In the genomic region with DNA sequence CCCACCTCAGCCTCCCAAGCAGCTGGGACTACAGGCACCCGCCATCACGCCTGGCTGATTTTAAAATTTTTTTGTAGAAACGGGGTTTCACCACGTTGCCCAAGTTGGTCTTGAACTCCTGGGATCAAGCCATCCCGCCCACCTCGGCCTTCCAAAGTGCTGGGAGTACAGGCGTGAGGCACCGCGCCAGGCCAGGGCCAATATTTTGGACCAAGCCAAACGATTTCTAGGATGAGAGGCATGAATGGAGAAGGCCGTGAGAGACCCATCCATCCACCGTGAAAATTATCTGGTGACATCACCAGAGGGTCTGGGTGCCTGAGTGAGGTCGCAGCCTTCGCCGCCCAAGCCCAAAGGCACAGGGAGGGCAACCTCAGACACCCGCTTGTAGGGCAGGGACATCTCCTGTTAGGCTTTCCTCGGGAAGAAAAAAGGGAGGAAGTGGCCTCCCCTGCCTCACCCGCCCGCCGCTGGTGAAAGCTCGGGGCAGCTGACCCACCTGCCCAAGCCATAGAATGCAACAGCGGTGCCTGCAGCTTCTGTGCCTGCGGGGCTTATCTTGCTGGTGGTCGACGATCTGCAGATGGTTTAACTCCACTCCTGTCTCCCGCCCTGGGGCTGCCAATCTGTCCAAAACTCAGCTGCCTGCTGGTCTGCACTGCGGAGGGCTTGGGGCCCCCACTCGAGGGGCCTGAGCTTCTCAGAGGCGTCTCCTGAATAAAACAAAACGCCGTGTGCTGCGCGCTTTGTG, we compare ENCODE assay signal across 14 cellular contexts.
A peak's percentile ranks its signal among the peaks of the same experiment; 100 is the strongest.
DNase-seq lines count a peak whose midpoint lies in the region; ATAC-seq and TF ChIP-seq lines count a peak whose summit lies in the region.
"Had no signal": no experiment of that assay in that cellular context is flagged by ENCODE, and none has a peak within 500 bp of the region (broad histone marks: within the 10 kb centered on the region; RNA-seq: fewer than 3 reads in every experiment).

No MANE protein-coding gene starts in this region.

- no peak overlapping the region for H2BK120ac ChIP-seq in neuronal stem cell (ENCODE audit: low read depth, low read length)

- no peak for TF ChIP-seq POLR2A in testis (IDR thresholded peaks at IDR 0.05)

- no peak overlapping the region for H3K4me2 ChIP-seq in neuronal stem cell (ENCODE audit: insufficient read depth, low read length, poor library complexity, severe bottlenecking)
- H3K4me2 ChIP-seq: BLaER1 had no signal

- H3K9me3 ChIP-seq in neuronal stem cell (replicated peaks in 1 of 2; ENCODE audit: control insufficient read depth in 2 of 2, insufficient read depth in 1 of 2, low read depth in 1 of 2, low read length in 2 of 2): peaks cover 6 to 15% of the 10 kb centered on the region in 2 donors
- no peaks in the 10 kb centered on the region for H3K9me3 ChIP-seq in testis

- H3K27me3 ChIP-seq in neuronal stem cell (ENCODE audit: control insufficient read depth in 3 of 3, insufficient read depth in 3 of 3, low read depth in 1 of 3, low read length in 3 of 3) (no peaks in the 10 kb centered on the region), testis (no peaks in the 10 kb centered on the region)
- H3K27me3 ChIP-seq: BLaER1 had no signal

- peaks cover 21% of the 10 kb centered on the region for H3K36me3 Mint-ChIP-seq in activated naive CD8-positive, alpha-beta T cell treated with anti-CD3 and anti-CD28 coated beads, Interleukin-2, amount 50 U/mL, for 24 hours (ENCODE audit: low read depth)

- no peak overlapping the region for H3K18ac ChIP-seq in neuronal stem cell (ENCODE audit: low read length)

- peak overlapping the region; percentile 47 for H3K23ac ChIP-seq in neuronal stem cell (ENCODE audit: low read depth, low read length, poor library complexity)

- no peak overlapping the region for H3K9ac ChIP-seq in neuronal stem cell (ENCODE audit: low read depth, low read length, poor library complexity)
- H3K9ac ChIP-seq: BLaER1 had no signal

- H3K27me3 Mint-ChIP-seq in activated naive CD8-positive, alpha-beta T cell treated with anti-CD3 and anti-CD28 coated beads, Interleukin-2, amount 50 U/mL, for 24 hours: no peaks in the 10 kb centered on the region

- no peak overlapping the region for H2BK15ac ChIP-seq in neuronal stem cell (ENCODE audit: low read length)

- no peaks in the 10 kb centered on the region for H3K4me1 ChIP-seq in neuronal stem cell (ENCODE audit: control insufficient read depth in 2 of 2, insufficient read depth in 1 of 2, low read depth in 1 of 2, low read length in 2 of 2)
- H3K4me1 ChIP-seq in testis: peaks cover 28% of the 10 kb centered on the region
- H3K4me1 ChIP-seq: BLaER1 had no signal

- no peak overlapping the region for H4K91ac ChIP-seq in neuronal stem cell (ENCODE audit: low read depth, low read length, poor library complexity)

- peaks cover 2% of the 10 kb centered on the region for H3K79me1 ChIP-seq in neuronal stem cell (ENCODE audit: low read depth, low read length)

- H3K27ac Mint-ChIP-seq in activated naive CD8-positive, alpha-beta T cell treated with anti-CD3 and anti-CD28 coated beads, Interleukin-2, amount 50 U/mL, for 24 hours: no peak overlapping the region

- H2BK12ac ChIP-seq in neuronal stem cell (ENCODE audit: low read length): no peak overlapping the region

- H3K4me3 ChIP-seq in neuronal stem cell (ENCODE audit: low read length in 2 of 2) (no peak overlapping the region), testis (peak overlapping the region in 1 of 2 donors; percentile 15)
- H3K4me3 ChIP-seq: BLaER1 had no signal

- peaks cover 20% of the 10 kb centered on the region for H3K9me3 Mint-ChIP-seq in activated naive CD8-positive, alpha-beta T cell treated with anti-CD3 and anti-CD28 coated beads, Interleukin-2, amount 50 U/mL, for 24 hours

- H3K4me1 Mint-ChIP-seq in activated naive CD8-positive, alpha-beta T cell treated with anti-CD3 and anti-CD28 coated beads, Interleukin-2, amount 50 U/mL, for 24 hours: peaks cover 18% of the 10 kb centered on the region

- H2BK5ac ChIP-seq in neuronal stem cell (ENCODE audit: low read length): no peak overlapping the region

- H3K36me3 ChIP-seq in neuronal stem cell (replicated peaks in 1 of 2; ENCODE audit: control insufficient read depth in 2 of 2, insufficient read depth in 2 of 2, low read length in 2 of 2) (peaks cover 0 to 5% of the 10 kb centered on the region in 2 donors), testis (ENCODE audit: low read depth, missing control alignments) (no peaks in the 10 kb centered on the region)

- no peak overlapping the region for H4K8ac ChIP-seq in neuronal stem cell (ENCODE audit: low read depth, low read length)

- H3K27ac ChIP-seq in angular gyrus (ENCODE audit: low read depth, low read length): peak overlapping the region; percentile 2
- H3K27ac ChIP-seq in neuronal stem cell (replicated peaks; ENCODE audit: low read length): no peak overlapping the region
- H3K27ac ChIP-seq in testis: peak overlapping the region; percentile 65 to 82
- H3K27ac ChIP-seq: BLaER1 had no signal

- no peak for TF ChIP-seq CTCF in testis (IDR thresholded peaks at IDR 0.05)

- H3K4me3 Mint-ChIP-seq in activated naive CD8-positive, alpha-beta T cell treated with anti-CD3 and anti-CD28 coated beads, Interleukin-2, amount 50 U/mL, for 24 hours: no peak overlapping the region
- H3K4me3 Mint-ChIP-seq: CD8-positive, alpha-beta T cell had no signal

- no peak for ATAC-seq in HG03139 (IDR thresholded peaks at IDR 0.05; ENCODE audit: unreplicated experiment)
- ATAC-seq in activated naive CD8-positive, alpha-beta T cell treated with anti-CD3 and anti-CD28 coated beads, Interleukin-2, amount 50 U/mL, for 24 hours: no peak
- ATAC-seq: CD8-positive, alpha-beta T cell had no signal

- DNase-seq in ELF-1 (ENCODE audit: low read depth, low spot score) (peak; percentile 32), neuronal stem cell (ENCODE audit: low spot score) (no peak), testis (peak; percentile 24), NCI-H1048 (lab: John Stamatoyannopoulos, UW) (no peak)
- no peak for DNase-seq in activated naive CD8-positive, alpha-beta T cell treated with anti-CD3 and anti-CD28 coated beads, Interleukin-2, amount 50 U/mL, for 24 hours
- DNase-seq: 8988T; Calu3; CD8-positive, alpha-beta T cell; DMS79 treated with DMSO at 0.1 percent for 48 hours; HCEC 1CT; IMR-90 had no signal

- H2AFZ ChIP-seq in neuronal stem cell (ENCODE audit: low read length): no peak overlapping the region

- no CpG with 5 or more reads among the region's 33 CpGs for WGBS in neuronal stem cell (ENCODE audit: extremely low coverage in 2 of 2, insufficient read length in 2 of 2, insufficient replicate concordance in 1 of 2), 2 donors
- 35 to 43% methylated on average over 31 to 33 of the region's 33 CpGs for WGBS in testis, 2 donors

- peak overlapping the region; percentile 36 for H2AK5ac ChIP-seq in neuronal stem cell (ENCODE audit: low read depth, low read length)

- no peak overlapping the region for H3K14ac ChIP-seq in neuronal stem cell (ENCODE audit: low read length)

- no peak overlapping the region for H3K4ac ChIP-seq in neuronal stem cell (ENCODE audit: low read length)

- intact Hi-C loops in testis (cut with DNase I; ENCODE audit: low total_unique reads): no loop called here

Comparison
In these comparisons a context has a peak if more than half of its experiments do, and no peak if none do; other contexts are left out.
1. DNase-seq: peak in ELF-1 (single experiment) and testis (single experiment); none in neuronal stem cell (single experiment), NCI-H1048 (single experiment) and activated naive CD8-positive, alpha-beta T cell treated with anti-CD3 and anti-CD28 coated beads, Interleukin-2, amount 50 U/mL, for 24 hours (single experiment).